Comparison of ENCODE assay signal across 22 cellular contexts in the genomic region with DNA sequence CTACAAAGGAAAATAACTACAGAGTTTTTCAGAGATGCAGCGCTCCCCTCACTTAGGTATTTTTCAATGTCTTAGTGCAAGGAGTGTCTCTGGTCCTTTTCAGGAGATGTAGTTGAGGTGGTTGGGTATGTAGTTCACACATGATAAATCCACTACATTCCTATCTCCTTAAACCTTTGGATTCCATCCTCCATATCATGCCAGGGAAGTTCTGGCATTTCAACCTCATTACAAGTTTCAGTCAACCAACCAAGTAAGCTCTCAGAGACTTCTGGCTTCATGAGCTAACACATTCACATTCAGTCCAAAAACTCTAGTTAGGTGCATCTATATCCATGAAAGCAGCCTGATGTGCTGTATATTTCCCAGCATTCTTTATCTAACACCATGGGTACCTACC. TPM values are rescaled to one million over a fixed set of nuclear protein-coding genes. Genes with fewer than 3 reads are reported as not detected.
A peak's percentile ranks its signal among the peaks of the same experiment; 100 is the strongest.
DNase-seq lines count a peak whose midpoint lies in the region; ATAC-seq and TF ChIP-seq lines count a peak whose summit lies in the region.
"Had no signal": no experiment of that assay in that cellular context is flagged by ENCODE, and none has a peak within 500 bp of the region (broad histone marks: within the 10 kb centered on the region; RNA-seq: fewer than 3 reads in every experiment).

No MANE protein-coding gene starts in this region.

- WGBS in aorta, 2 donors, result 99 to 100% methylated on average over 1 of the region's 1 CpG

- DNase-seq in EH (ENCODE audit: low read depth) (peak; percentile 73), NCI-H226 (peak; percentile 77), fibroblast of the aortic adventitia (ENCODE audit: low read depth) (peak; percentile 41), aorta (no peak), nucleus accumbens (lab: John Stamatoyannopoulos, UW) (no peak), DMS53 (lab: John Stamatoyannopoulos, UW) (no peak)
- DNase-seq: Caco-2; CD4-positive, alpha-beta memory T cell; GDM1; H7; NCI-H1092; NCI-H1436; NCI-H2029; NCI-H2227 treated with DMSO at 0.1 percent for 48 hours; NCI-H510A treated with DMSO at 0.1 percent for 48 hours; NCI-H774; OCI-M1; Right ventricle myocardium superior had no signal

- H3K27ac ChIP-seq in rectal smooth muscle tissue (ENCODE audit: low read depth, low read length) (peak overlapping the region; percentile 4), aorta (ENCODE audit: low read depth in 1 of 2, low read length in 2 of 2) (no peak overlapping the region)
- H3K27ac ChIP-seq: A549, BLaER1 had no signal

- H3K27me3 ChIP-seq in rectal smooth muscle tissue (ENCODE audit: control insufficient read depth, insufficient read depth, low read length) (no peaks in the 10 kb centered on the region), aorta (ENCODE audit: control insufficient read depth in 1 of 2, insufficient read depth in 2 of 2, low read length in 1 of 2) (no peaks in the 10 kb centered on the region)
- H3K27me3 ChIP-seq: BLaER1 had no signal

- no peak for TF ChIP-seq CTCF in fibroblast of the aortic adventitia (IDR thresholded peaks at IDR 0.05; ENCODE audit: insufficient read depth, low read length)

- H3K36me3 ChIP-seq in rectal smooth muscle tissue (ENCODE audit: control insufficient read depth, insufficient read depth, low read length) (no peaks in the 10 kb centered on the region), aorta (ENCODE audit: control insufficient read depth in 1 of 2, insufficient read depth in 2 of 2, low read length in 1 of 2) (no peaks in the 10 kb centered on the region)

- H3K4me1 ChIP-seq in rectal smooth muscle tissue (ENCODE audit: control insufficient read depth, insufficient read depth, low read length), result peaks cover 13% of the 10 kb centered on the region
- H3K4me1 ChIP-seq in aorta (ENCODE audit: control insufficient read depth in 1 of 2, insufficient read depth in 2 of 2, low read length in 2 of 2), result peaks cover 3 to 8% of the 10 kb centered on the region in 2 donors
- H3K4me1 ChIP-seq: Caco-2 had no signal

- H3K9ac ChIP-seq in rectal smooth muscle tissue (ENCODE audit: low read length), result no peak overlapping the region
- H3K9ac ChIP-seq: BLaER1 had no signal

- H3K9me3 ChIP-seq in aorta (ENCODE audit: control insufficient read depth, low read length), result no peaks in the 10 kb centered on the region
- H3K9me3 ChIP-seq: A549, BLaER1, Caco-2 had no signal

- intact Hi-C loops in aorta (cut with DNase I), result loop anchor here in 1 of 2 donors (10.0 kb wide), 1 partner anchor 62 kb away; no protein-coding TSS in a partner anchor

- H3K4me3 ChIP-seq in fibroblast of the aortic adventitia (ENCODE audit: low read depth, low read length) (no peak overlapping the region), rectal smooth muscle tissue (ENCODE audit: low read length) (no peak overlapping the region), aorta (ENCODE audit: low read length in 2 of 2) (no peak overlapping the region)
- H3K4me3 ChIP-seq: A549, BLaER1, K562 had no signal

- no peak for ATAC-seq in aorta (ENCODE audit: low FRiP score)
- ATAC-seq: A549, K562 had no signal

RNA-seq across cellular contexts. Expression of a gene that starts 47.3 kb away (rescaled TPM):
- total RNA-seq in fibroblast of the aortic adventitia (ENCODE audit: low replicate concordance), result 53.1 and 68.2 TPM in 2 replicates
- 100 to 1,000 TPM in 1 of 2 donors, 10 to 100 TPM in 1; 82.9 to 109 TPM for total RNA-seq in aorta
- polyA plus RNA-seq in aorta, result 10 to 100 TPM; 25.6 to 30.2 TPM

Comparison
In these comparisons a context has a peak if more than half of its experiments do, and no peak if none do; other contexts are left out.
1. DNase-seq: peak in EH (single experiment), NCI-H226 (single experiment) and fibroblast of the aortic adventitia (single experiment); none in aorta (0 of 2), nucleus accumbens (0 of 56) and DMS53 (single experiment).